In genomic region chr12:79935021-79935623, GRCh38 we compare ENCODE assay signal across 8 cellular contexts. TPM values are rescaled to one million over a fixed set of nuclear protein-coding genes. Genes with fewer than 3 reads are reported as not detected.
DNase-seq lines count a peak whose midpoint lies in the region; ATAC-seq and TF ChIP-seq lines count a peak whose summit lies in the region.

PPP1R12A (minus strand) TSS chr12:79935097; CDS start chr12:79934931, 166 bp downstream.

- peaks cover 40% of the 10 kb centered on the region for H3K4me1 Mint-ChIP-seq in activated naive CD4-positive, alpha-beta T cell treated with anti-CD3 and anti-CD28 coated beads, Interleukin-2, amount 10 ng/mL, durations not matched to agents 7 days and 5 days

- peak within 1 kb of the TSS; percentile 85 for H3K27ac Mint-ChIP-seq in activated naive CD4-positive, alpha-beta T cell treated with anti-CD3 and anti-CD28 coated beads, Interleukin-2, amount 10 ng/mL, durations not matched to agents 7 days and 5 days

- no peaks in the 10 kb centered on the region for H3K9me3 ChIP-seq in gastroesophageal sphincter

- H3K36me3 Mint-ChIP-seq in activated naive CD4-positive, alpha-beta T cell treated with anti-CD3 and anti-CD28 coated beads, Interleukin-2, amount 10 ng/mL, durations not matched to agents 7 days and 5 days: peaks cover 9% of the 10 kb centered on the region

- H3K36me3 ChIP-seq in gastroesophageal sphincter: no peaks in the 10 kb centered on the region

- CTCF ChIA-PET in activated naive CD4-positive, alpha-beta T cell treated with anti-CD3 and anti-CD28 coated beads, Interleukin-2, amount 10 ng/mL, durations not matched to agents 7 days and 5 days (lab: Charles Lee): interaction anchor here (1.4 kb wide), 1 partner anchor 252 kb away, joined by 3 read pairs; no protein-coding TSS in a partner anchor

- TF ChIP-seq CTCF in HFF-Myc (IDR thresholded peaks at IDR 0.05; ENCODE audit: low read depth, low read length, missing control alignments) (peak; percentile 18), gastroesophageal sphincter (IDR thresholded peaks at IDR 0.05) (peak in 3 of 4 experiments; percentile 40 to 52 (median 50))

- TF ChIP-seq EP300 in gastroesophageal sphincter (IDR thresholded peaks at IDR 0.05): no peak

- H3K9me3 Mint-ChIP-seq in activated naive CD4-positive, alpha-beta T cell treated with anti-CD3 and anti-CD28 coated beads, Interleukin-2, amount 10 ng/mL, durations not matched to agents 7 days and 5 days: no peaks in the 10 kb centered on the region

- peak; percentile 79 for DNase-seq in GM04503 (ENCODE audit: low read depth)
- peak; percentile 81 for DNase-seq in HFF-Myc (ENCODE audit: extremely low read depth, low read depth)
- peak; percentile 96 for DNase-seq in NAMALWA (ENCODE audit: low spot score)
- DNase-seq in SK-N-DZ (ENCODE audit: low spot score): peak; percentile 98
- peak; percentile 96 for DNase-seq in activated naive CD4-positive, alpha-beta T cell treated with anti-CD3 and anti-CD28 coated beads, Interleukin-2, amount 10 ng/mL, durations not matched to agents 7 days and 5 days
- peak; percentile 78 for DNase-seq in non-pigmented ciliary epithelial cell (ENCODE audit: low read depth)
- DNase-seq in superior temporal gyrus (ENCODE audit: extremely low spot score): peak; percentile 96

- WGBS in gastroesophageal sphincter (ENCODE audit: low coverage in 1 of 2), 2 donors: 0 to 3% methylated on average over 1 to 8 of the region's 44 CpGs

- no peaks in the 10 kb centered on the region for H3K27me3 Mint-ChIP-seq in activated naive CD4-positive, alpha-beta T cell treated with anti-CD3 and anti-CD28 coated beads, Interleukin-2, amount 10 ng/mL, durations not matched to agents 7 days and 5 days

- peak within 1 kb of the TSS; percentile 93 to 99 (median 98) for H3K27ac ChIP-seq in gastroesophageal sphincter

- H3K4me3 ChIP-seq in HFF-Myc (replicated peaks; ENCODE audit: low read depth, low read length) (peak within 1 kb of the TSS; percentile 88), gastroesophageal sphincter (peak within 1 kb of the TSS; percentile 53 to 73)

- peak; percentile 98 for TF ChIP-seq POLR2A in gastroesophageal sphincter (IDR thresholded peaks at IDR 0.05)

- H3K4me3 Mint-ChIP-seq in activated naive CD4-positive, alpha-beta T cell treated with anti-CD3 and anti-CD28 coated beads, Interleukin-2, amount 10 ng/mL, durations not matched to agents 7 days and 5 days: peak within 1 kb of the TSS; percentile 83

- peak; percentile 95 for ATAC-seq in gastroesophageal sphincter

- no peaks in the 10 kb centered on the region for H3K27me3 ChIP-seq in gastroesophageal sphincter

- peaks cover 0 to 39% (median 0%) of the 10 kb centered on the region in 3 donors for H3K4me1 ChIP-seq in gastroesophageal sphincter

RNA-seq across cellular contexts. Expression of gene PPP1R12A, which starts in this region (rescaled TPM):
- polyA plus RNA-seq in SK-N-DZ (2014; cell fraction: cytosol; rRNA removed): 26.4 and 29.8 TPM in 2 replicates
- polyA plus RNA-seq in SK-N-DZ (2014; cell fraction: nucleus; rRNA removed): 35.5 and 39.0 TPM in 2 replicates
- 100 to 1,000 TPM; 387 to 683 (median 563) TPM for total RNA-seq in gastroesophageal sphincter

Comparison
In these comparisons a context has a peak if more than half of its experiments do, and no peak if none do; other contexts are left out.
1. Peak in every context shown above with its lines: DNase-seq, ATAC-seq, H3K4me3 ChIP-seq and H3K27ac ChIP-seq.